In genomic region chr5:60446917-60447316, GRCh38 we compare ENCODE assay signal across 15 cellular contexts.
A peak's percentile ranks its signal among the peaks of the same experiment; 100 is the strongest.
DNase-seq lines count a peak whose midpoint lies in the region; TF ChIP-seq lines count a peak whose summit lies in the region.
"Had no signal": no experiment of that assay in that cellular context is flagged by ENCODE, and none has a peak within 500 bp of the region (broad histone marks: within the 10 kb centered on the region; RNA-seq: fewer than 3 reads in every experiment).

No MANE protein-coding gene starts in this region.

- TF ChIP-seq CTCF in 22Rv1 (IDR thresholded peaks at IDR 0.05) (no peak), C4-2B (conservative IDR thresholded peaks at IDR 0.05) (no peak), VCaP (conservative IDR thresholded peaks at IDR 0.05) (no peak), neural progenitor cell (IDR thresholded peaks at IDR 0.05) (no peak), BE2C (IDR thresholded peaks at IDR 0.05; ENCODE audit: low read depth, low read length) (no peak)

- H3K27ac ChIP-seq in 22Rv1 (peak overlapping the region; percentile 72), C4-2B (peak overlapping the region; percentile 40; the same call in 1 of the 2 replicates), VCaP (peak overlapping the region; percentile 71), neural progenitor cell (no peak overlapping the region), SJCRH30 (no peak overlapping the region)
- H3K27ac ChIP-seq: BLaER1, HL-60 had no signal

- H3K4me1 ChIP-seq in neural progenitor cell (peaks cover 24% of the 10 kb centered on the region), BE2C (no peaks in the 10 kb centered on the region), SJCRH30 (no peaks in the 10 kb centered on the region)
- H3K4me1 ChIP-seq: BLaER1 had no signal

- no peak overlapping the region for H3K9ac ChIP-seq in neural progenitor cell
- H3K9ac ChIP-seq: BLaER1 had no signal

- H2AFZ ChIP-seq in neural progenitor cell (replicated peaks) = no peak overlapping the region

- H3K4me3 ChIP-seq in neural progenitor cell = no peak overlapping the region
- no peak overlapping the region for H3K4me3 ChIP-seq in BE2C (ENCODE audit: low read depth, low read length)
- H3K4me3 ChIP-seq in SJCRH30 = no peak overlapping the region
- H3K4me3 ChIP-seq: BLaER1, K562 had no signal

- H3K4me1 Mint-ChIP-seq in neural progenitor cell = peaks cover 19% of the 10 kb centered on the region
- H3K4me1 Mint-ChIP-seq: CD4-positive, CD25-positive, alpha-beta regulatory T cell had no signal

- no peaks in the 10 kb centered on the region for H3K36me3 Mint-ChIP-seq in neural progenitor cell
- H3K36me3 Mint-ChIP-seq: CD4-positive, CD25-positive, alpha-beta regulatory T cell had no signal

- no peaks in the 10 kb centered on the region for H3K9me3 ChIP-seq in neural progenitor cell (ENCODE audit: low read depth)
- no peaks in the 10 kb centered on the region for H3K9me3 ChIP-seq in BE2C
- no peaks in the 10 kb centered on the region for H3K9me3 ChIP-seq in SJCRH30 (replicated peaks)
- H3K9me3 ChIP-seq: BLaER1 had no signal

- H4K20me1 ChIP-seq in neural progenitor cell (ENCODE audit: low read depth) = no peaks in the 10 kb centered on the region
- H4K20me1 ChIP-seq: BLaER1 had no signal

- no peak overlapping the region for H3K27ac Mint-ChIP-seq in neural progenitor cell
- H3K27ac Mint-ChIP-seq: CD4-positive, CD25-positive, alpha-beta regulatory T cell; HFFc6 had no signal

- H3K4me3 Mint-ChIP-seq in neural progenitor cell = no peak overlapping the region
- H3K4me3 Mint-ChIP-seq: CD4-positive, CD25-positive, alpha-beta regulatory T cell; HFFc6 had no signal

- peak overlapping the region; percentile 29 for H3K4me2 ChIP-seq in neural progenitor cell
- H3K4me2 ChIP-seq: BLaER1 had no signal

- DNase-seq in neural progenitor cell (ENCODE audit: low spot score) (no peak), epidermal melanocyte (ENCODE audit: insufficient read length, low spot score) (no peak), BE2C (no peak), SJCRH30 (no peak)
- DNase-seq: CD4-positive, CD25-positive, alpha-beta regulatory T cell; DND-41; GDM1; HCEC 1CT; HFFc6 had no signal

- no peaks in the 10 kb centered on the region for H3K79me2 ChIP-seq in neural progenitor cell (ENCODE audit: low read depth)

- H3K27me3 Mint-ChIP-seq in neural progenitor cell (ENCODE audit: insufficient read depth, low read depth) = no peaks in the 10 kb centered on the region
- H3K27me3 Mint-ChIP-seq: CD4-positive, CD25-positive, alpha-beta regulatory T cell had no signal

- H3K36me3 ChIP-seq in neural progenitor cell = no peaks in the 10 kb centered on the region
- no peaks in the 10 kb centered on the region for H3K36me3 ChIP-seq in BE2C
- no peaks in the 10 kb centered on the region for H3K36me3 ChIP-seq in SJCRH30
- H3K36me3 ChIP-seq: BLaER1 had no signal

- H3F3A ChIP-seq in neural progenitor cell (ENCODE audit: low read depth) = no peaks in the 10 kb centered on the region

- no peaks in the 10 kb centered on the region for H3K9me3 Mint-ChIP-seq in neural progenitor cell
- H3K9me3 Mint-ChIP-seq: HFFc6 had no signal

- H3K27me3 ChIP-seq in neural progenitor cell (no peaks in the 10 kb centered on the region), BE2C (no peaks in the 10 kb centered on the region), SJCRH30 (no peaks in the 10 kb centered on the region)
- H3K27me3 ChIP-seq: BLaER1 had no signal

Comparison
In these comparisons a context has a peak if more than half of its experiments do, and no peak if none do; other contexts are left out.
1. H3K27ac ChIP-seq: peak in 22Rv1 (single experiment), C4-2B (single experiment) and VCaP (single experiment); none in neural progenitor cell (single experiment) and SJCRH30 (single experiment).